ENCODE assay signal across 1 cellular context in the genomic region with DNA sequence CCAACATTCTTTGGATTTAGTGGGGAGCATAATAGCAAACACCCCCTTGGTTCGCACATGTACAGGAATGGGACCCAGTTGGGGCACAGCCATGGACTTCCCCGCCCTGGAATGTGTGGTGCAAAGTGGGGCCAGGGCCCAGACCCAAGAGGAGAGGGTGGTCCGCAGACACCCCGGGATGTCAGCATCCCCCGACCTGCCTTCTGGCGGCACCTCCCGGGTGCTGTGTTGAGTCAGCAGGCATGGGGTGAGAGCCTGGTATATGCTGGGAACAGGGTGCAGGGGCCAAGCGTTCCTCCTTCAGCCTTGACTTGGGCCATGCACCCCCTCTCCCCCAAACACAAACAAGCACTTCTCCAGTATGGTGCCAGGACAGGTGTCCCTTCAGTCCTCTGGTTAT.
TF ChIP-seq lines count a peak whose summit lies in the region.

No MANE protein-coding gene starts in this region.

TF ChIP-seq in WTC11, 78 proteins besides CTCF, POLR2A, EP300 and RAD21:
- TF ChIP-seq, protein P1, sequence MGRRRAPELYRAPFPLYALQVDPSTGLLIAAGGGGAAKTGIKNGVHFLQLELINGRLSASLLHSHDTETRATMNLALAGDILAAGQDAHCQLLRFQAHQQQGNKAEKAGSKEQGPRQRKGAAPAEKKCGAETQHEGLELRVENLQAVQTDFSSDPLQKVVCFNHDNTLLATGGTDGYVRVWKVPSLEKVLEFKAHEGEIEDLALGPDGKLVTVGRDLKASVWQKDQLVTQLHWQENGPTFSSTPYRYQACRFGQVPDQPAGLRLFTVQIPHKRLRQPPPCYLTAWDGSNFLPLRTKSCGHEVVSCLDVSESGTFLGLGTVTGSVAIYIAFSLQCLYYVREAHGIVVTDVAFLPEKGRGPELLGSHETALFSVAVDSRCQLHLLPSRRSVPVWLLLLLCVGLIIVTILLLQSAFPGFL (CRISPR knock-in tag; IDR thresholded peaks at IDR 0.05; ENCODE audit: borderline replicate concordance) = no peak
- no peak for TF ChIP-seq ZNF423 (CRISPR knock-in tag; IDR thresholded peaks at IDR 0.05)
- TF ChIP-seq, protein P2, sequence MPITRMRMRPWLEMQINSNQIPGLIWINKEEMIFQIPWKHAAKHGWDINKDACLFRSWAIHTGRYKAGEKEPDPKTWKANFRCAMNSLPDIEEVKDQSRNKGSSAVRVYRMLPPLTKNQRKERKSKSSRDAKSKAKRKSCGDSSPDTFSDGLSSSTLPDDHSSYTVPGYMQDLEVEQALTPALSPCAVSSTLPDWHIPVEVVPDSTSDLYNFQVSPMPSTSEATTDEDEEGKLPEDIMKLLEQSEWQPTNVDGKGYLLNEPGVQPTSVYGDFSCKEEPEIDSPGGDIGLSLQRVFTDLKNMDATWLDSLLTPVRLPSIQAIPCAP (CRISPR knock-in tag; IDR thresholded peaks at IDR 0.05) = no peak
- TF ChIP-seq NR1H2 (CRISPR knock-in tag; IDR thresholded peaks at IDR 0.05) = no peak
- TF ChIP-seq PRDM15 (CRISPR knock-in tag; IDR thresholded peaks at IDR 0.05) = no peak
TF ChIP-seq in WTC11: peak in this region for 0.
